In the genomic region with DNA sequence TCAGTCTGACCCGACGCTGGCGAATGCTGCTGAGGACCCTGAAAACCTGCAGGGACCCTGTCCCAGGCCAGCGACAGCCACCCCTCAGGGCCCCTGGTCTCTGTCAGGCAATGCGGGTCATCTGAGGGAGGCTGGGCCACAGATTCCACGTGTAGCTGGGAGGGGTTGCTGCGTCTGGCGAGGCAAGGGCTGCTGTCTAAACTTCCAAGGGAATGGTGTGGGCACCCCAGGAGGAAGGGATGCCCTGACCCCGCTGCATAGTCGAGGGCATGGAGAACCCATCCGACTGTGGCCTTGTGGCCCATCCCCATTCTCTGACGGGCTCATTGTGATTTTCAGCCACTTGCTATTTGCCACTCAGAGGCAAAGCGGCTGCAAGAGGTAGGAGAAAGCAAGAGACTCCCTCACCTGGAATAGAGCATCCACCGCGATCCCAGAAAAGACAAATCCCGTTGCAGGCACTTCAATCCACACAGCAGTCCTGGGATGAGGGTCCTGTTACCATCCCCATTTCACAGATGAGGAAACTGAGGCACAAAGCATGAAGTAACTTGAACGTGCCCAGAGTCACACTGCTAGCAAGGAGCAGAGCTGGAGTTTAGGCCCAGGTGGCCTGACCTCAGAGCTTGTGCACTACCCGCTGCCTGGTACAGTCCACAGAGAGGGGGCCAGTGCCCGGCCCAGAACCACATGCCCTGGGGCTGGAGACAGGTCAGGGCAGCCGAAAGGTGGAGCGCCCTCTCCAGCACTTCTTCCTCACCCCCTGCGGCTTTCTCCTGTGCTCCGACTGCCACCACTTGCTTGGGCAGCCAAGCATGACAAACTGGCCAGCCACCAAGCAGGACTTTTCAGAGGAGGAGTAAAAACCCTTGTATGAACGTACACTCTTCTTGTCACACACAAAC, we compare ENCODE assay signal across 1 cellular context.
TF ChIP-seq lines count a peak whose summit lies in the region.

No MANE protein-coding gene starts in this region.

TF ChIP-seq in K562, 482 proteins besides CTCF, POLR2A, EP300 and RAD21 (continued from another document and continues in another):
- TF ChIP-seq, protein P1, sequence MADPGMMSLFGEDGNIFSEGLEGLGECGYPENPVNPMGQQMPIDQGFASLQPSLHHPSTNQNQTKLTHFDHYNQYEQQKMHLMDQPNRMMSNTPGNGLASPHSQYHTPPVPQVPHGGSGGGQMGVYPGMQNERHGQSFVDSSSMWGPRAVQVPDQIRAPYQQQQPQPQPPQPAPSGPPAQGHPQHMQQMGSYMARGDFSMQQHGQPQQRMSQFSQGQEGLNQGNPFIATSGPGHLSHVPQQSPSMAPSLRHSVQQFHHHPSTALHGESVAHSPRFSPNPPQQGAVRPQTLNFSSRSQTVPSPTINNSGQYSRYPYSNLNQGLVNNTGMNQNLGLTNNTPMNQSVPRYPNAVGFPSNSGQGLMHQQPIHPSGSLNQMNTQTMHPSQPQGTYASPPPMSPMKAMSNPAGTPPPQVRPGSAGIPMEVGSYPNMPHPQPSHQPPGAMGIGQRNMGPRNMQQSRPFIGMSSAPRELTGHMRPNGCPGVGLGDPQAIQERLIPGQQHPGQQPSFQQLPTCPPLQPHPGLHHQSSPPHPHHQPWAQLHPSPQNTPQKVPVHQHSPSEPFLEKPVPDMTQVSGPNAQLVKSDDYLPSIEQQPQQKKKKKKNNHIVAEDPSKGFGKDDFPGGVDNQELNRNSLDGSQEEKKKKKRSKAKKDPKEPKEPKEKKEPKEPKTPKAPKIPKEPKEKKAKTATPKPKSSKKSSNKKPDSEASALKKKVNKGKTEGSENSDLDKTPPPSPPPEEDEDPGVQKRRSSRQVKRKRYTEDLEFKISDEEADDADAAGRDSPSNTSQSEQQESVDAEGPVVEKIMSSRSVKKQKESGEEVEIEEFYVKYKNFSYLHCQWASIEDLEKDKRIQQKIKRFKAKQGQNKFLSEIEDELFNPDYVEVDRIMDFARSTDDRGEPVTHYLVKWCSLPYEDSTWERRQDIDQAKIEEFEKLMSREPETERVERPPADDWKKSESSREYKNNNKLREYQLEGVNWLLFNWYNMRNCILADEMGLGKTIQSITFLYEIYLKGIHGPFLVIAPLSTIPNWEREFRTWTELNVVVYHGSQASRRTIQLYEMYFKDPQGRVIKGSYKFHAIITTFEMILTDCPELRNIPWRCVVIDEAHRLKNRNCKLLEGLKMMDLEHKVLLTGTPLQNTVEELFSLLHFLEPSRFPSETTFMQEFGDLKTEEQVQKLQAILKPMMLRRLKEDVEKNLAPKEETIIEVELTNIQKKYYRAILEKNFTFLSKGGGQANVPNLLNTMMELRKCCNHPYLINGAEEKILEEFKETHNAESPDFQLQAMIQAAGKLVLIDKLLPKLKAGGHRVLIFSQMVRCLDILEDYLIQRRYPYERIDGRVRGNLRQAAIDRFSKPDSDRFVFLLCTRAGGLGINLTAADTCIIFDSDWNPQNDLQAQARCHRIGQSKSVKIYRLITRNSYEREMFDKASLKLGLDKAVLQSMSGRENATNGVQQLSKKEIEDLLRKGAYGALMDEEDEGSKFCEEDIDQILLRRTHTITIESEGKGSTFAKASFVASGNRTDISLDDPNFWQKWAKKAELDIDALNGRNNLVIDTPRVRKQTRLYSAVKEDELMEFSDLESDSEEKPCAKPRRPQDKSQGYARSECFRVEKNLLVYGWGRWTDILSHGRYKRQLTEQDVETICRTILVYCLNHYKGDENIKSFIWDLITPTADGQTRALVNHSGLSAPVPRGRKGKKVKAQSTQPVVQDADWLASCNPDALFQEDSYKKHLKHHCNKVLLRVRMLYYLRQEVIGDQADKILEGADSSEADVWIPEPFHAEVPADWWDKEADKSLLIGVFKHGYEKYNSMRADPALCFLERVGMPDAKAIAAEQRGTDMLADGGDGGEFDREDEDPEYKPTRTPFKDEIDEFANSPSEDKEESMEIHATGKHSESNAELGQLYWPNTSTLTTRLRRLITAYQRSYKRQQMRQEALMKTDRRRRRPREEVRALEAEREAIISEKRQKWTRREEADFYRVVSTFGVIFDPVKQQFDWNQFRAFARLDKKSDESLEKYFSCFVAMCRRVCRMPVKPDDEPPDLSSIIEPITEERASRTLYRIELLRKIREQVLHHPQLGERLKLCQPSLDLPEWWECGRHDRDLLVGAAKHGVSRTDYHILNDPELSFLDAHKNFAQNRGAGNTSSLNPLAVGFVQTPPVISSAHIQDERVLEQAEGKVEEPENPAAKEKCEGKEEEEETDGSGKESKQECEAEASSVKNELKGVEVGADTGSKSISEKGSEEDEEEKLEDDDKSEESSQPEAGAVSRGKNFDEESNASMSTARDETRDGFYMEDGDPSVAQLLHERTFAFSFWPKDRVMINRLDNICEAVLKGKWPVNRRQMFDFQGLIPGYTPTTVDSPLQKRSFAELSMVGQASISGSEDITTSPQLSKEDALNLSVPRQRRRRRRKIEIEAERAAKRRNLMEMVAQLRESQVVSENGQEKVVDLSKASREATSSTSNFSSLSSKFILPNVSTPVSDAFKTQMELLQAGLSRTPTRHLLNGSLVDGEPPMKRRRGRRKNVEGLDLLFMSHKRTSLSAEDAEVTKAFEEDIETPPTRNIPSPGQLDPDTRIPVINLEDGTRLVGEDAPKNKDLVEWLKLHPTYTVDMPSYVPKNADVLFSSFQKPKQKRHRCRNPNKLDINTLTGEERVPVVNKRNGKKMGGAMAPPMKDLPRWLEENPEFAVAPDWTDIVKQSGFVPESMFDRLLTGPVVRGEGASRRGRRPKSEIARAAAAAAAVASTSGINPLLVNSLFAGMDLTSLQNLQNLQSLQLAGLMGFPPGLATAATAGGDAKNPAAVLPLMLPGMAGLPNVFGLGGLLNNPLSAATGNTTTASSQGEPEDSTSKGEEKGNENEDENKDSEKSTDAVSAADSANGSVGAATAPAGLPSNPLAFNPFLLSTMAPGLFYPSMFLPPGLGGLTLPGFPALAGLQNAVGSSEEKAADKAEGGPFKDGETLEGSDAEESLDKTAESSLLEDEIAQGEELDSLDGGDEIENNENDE (IDR thresholded peaks at IDR 0.05; ENCODE audit: low read depth, low read length) = no peak
- TF ChIP-seq USF1 (CRISPR knock-in tag; IDR thresholded peaks at IDR 0.05) (0 out of 2 replicates have a peak, but pooled peaks have one; percentile 9), RBM39 (optimal IDR thresholded peaks at IDR 0.05; ENCODE audit: low read depth, low read length) (no peak), ZNF445 (CRISPR knock-in tag; IDR thresholded peaks at IDR 0.05; ENCODE audit: low read depth) (no peak), SRSF7 (optimal IDR thresholded peaks at IDR 0.05; ENCODE audit: low read depth, low read length) (no peak), RCOR1 (IDR thresholded peaks at IDR 0.05; ENCODE audit: borderline replicate concordance in 1 of 2, low read depth in 2 of 2, low read length in 2 of 2) (0 out of 4 replicates have a peak, but pooled peaks of 1 of the 2 experiments have one; percentile 34), PRPF4 (IDR thresholded peaks at IDR 0.05; ENCODE audit: insufficient read depth, low read depth, low read length, poor library complexity, severe bottlenecking) (no peak), CHAMP1 (IDR thresholded peaks at IDR 0.05) (no peak), PHB2 (IDR thresholded peaks at IDR 0.05; ENCODE audit: low read depth) (no peak), NELFE (IDR thresholded peaks at IDR 0.05; ENCODE audit: insufficient read depth, insufficient read length) (no peak), TBL1XR1 (IDR thresholded peaks at IDR 0.05; ENCODE audit: low read length in 2 of 2) (no peak), FOSL1 (tag; conservative IDR thresholded peaks at IDR 0.05) (no peak), BCOR (IDR thresholded peaks at IDR 0.05) (peak; percentile 67; the same call in 1 of the 2 replicates), CBX1 (IDR thresholded peaks at IDR 0.05; ENCODE audit: low read depth) (peak; percentile 45; the same call in 1 of the 2 replicates), RBM25 (IDR thresholded peaks at IDR 0.05; ENCODE audit: low read depth, low read length, severe bottlenecking) (peak; percentile 23), NFIC (IDR thresholded peaks at IDR 0.05) (no peak), MECOM (CRISPR knock-in tag; IDR thresholded peaks at IDR 0.05) (no peak), CHCHD3 (CRISPR knock-in tag; IDR thresholded peaks at IDR 0.05) (no peak), ZNF384 (IDR thresholded peaks at IDR 0.05; ENCODE audit: low read depth, low read length) (no peak), NR2C1 (IDR thresholded peaks at IDR 0.05) (no peak), NR2C1 (tag; IDR thresholded peaks at IDR 0.05) (no peak), CBFA2T3 (IDR thresholded peaks at IDR 0.05) (no peak), OTX1 (CRISPR knock-in tag; IDR thresholded peaks at IDR 0.05) (no peak), ZSCAN29 (IDR thresholded peaks at IDR 0.05) (no peak), MAFK (IDR thresholded peaks at IDR 0.05; ENCODE audit: low read length) (no peak), NR2F6 (CRISPR knock-in tag; IDR thresholded peaks at IDR 0.05) (no peak)
- TF ChIP-seq, protein P2, sequence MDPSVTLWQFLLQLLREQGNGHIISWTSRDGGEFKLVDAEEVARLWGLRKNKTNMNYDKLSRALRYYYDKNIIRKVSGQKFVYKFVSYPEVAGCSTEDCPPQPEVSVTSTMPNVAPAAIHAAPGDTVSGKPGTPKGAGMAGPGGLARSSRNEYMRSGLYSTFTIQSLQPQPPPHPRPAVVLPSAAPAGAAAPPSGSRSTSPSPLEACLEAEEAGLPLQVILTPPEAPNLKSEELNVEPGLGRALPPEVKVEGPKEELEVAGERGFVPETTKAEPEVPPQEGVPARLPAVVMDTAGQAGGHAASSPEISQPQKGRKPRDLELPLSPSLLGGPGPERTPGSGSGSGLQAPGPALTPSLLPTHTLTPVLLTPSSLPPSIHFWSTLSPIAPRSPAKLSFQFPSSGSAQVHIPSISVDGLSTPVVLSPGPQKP (CRISPR knock-in tag; IDR thresholded peaks at IDR 0.05) = no peak
- TF ChIP-seq, protein P3, sequence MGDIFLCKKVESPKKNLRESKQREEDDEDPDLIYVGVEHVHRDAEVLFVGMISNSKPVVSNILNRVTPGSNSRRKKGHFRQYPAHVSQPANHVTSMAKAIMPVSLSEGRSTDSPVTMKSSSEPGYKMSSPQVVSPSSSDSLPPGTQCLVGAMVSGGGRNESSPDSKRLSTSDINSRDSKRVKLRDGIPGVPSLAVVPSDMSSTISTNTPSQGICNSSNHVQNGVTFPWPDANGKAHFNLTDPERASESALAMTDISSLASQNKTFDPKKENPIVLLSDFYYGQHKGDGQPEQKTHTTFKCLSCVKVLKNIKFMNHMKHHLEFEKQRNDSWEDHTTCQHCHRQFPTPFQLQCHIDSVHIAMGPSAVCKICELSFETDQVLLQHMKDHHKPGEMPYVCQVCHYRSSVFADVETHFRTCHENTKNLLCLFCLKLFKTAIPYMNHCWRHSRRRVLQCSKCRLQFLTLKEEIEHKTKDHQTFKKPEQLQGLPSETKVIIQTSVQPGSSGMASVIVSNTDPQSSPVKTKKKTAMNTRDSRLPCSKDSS (IDR thresholded peaks at IDR 0.05; ENCODE audit: low read depth, partially characterized antibody) = no peak
- TF ChIP-seq, protein P4, sequence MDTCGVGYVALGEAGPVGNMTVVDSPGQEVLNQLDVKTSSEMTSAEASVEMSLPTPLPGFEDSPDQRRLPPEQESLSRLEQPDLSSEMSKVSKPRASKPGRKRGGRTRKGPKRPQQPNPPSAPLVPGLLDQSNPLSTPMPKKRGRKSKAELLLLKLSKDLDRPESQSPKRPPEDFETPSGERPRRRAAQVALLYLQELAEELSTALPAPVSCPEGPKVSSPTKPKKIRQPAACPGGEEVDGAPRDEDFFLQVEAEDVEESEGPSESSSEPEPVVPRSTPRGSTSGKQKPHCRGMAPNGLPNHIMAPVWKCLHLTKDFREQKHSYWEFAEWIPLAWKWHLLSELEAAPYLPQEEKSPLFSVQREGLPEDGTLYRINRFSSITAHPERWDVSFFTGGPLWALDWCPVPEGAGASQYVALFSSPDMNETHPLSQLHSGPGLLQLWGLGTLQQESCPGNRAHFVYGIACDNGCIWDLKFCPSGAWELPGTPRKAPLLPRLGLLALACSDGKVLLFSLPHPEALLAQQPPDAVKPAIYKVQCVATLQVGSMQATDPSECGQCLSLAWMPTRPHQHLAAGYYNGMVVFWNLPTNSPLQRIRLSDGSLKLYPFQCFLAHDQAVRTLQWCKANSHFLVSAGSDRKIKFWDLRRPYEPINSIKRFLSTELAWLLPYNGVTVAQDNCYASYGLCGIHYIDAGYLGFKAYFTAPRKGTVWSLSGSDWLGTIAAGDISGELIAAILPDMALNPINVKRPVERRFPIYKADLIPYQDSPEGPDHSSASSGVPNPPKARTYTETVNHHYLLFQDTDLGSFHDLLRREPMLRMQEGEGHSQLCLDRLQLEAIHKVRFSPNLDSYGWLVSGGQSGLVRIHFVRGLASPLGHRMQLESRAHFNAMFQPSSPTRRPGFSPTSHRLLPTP (IDR thresholded peaks at IDR 0.05; ENCODE audit: borderline replicate concordance, extremely low read depth, insufficient read length) = no peak
- TF ChIP-seq, protein P5, sequence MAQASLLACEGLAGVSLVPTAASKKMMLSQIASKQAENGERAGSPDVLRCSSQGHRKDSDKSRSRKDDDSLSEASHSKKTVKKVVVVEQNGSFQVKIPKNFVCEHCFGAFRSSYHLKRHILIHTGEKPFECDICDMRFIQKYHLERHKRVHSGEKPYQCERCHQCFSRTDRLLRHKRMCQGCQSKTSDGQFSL (CRISPR knock-in tag; IDR thresholded peaks at IDR 0.05) = 0 out of 2 replicates have a peak, but pooled peaks have one; percentile 16
- TF ChIP-seq, protein P5 (tag; IDR thresholded peaks at IDR 0.05) = no peak
